In the genomic region with DNA sequence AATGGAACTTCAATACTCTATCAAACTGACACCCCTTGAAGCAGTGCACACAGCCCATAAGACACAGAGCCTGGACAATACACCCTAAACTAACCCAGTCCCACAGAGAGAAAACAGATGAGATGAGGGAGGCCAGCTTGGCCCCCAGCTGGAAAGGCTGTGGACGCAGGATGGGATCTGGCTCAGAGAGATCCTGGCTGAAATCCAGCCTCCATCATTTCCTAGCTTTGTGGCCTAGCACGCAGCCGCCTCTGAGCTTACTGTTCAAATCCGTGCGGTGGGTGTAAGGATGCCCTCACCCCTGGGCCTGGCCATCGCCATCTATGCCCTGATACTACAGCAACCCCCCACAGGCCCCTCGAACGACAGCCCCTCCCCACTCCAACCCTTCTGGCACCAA, we compare ENCODE assay signal across 14 cellular contexts. TPM values are rescaled to one million over a fixed set of nuclear protein-coding genes. Genes with fewer than 3 reads are reported as not detected.
A peak's percentile ranks its signal among the peaks of the same experiment; 100 is the strongest.
DNase-seq lines count a peak whose midpoint lies in the region; FAIRE-seq and TF ChIP-seq lines count a peak whose summit lies in the region.
"Had no signal": no experiment of that assay in that cellular context is flagged by ENCODE, and none has a peak within 500 bp of the region (broad histone marks: within the 10 kb centered on the region; RNA-seq: fewer than 3 reads in every experiment).

No MANE protein-coding gene starts in this region.

- no peaks in the 10 kb centered on the region for H3K36me3 ChIP-seq in kidney (ENCODE audit: control insufficient read depth in 1 of 2, insufficient read depth in 2 of 2, low read length in 2 of 2)
- no peaks in the 10 kb centered on the region for H3K36me3 ChIP-seq in smooth muscle cell (ENCODE audit: low read depth)
- no peaks in the 10 kb centered on the region for H3K36me3 ChIP-seq in A673 (ENCODE audit: insufficient read depth, low read length, poor library complexity, severe bottlenecking)
- H3K36me3 ChIP-seq: pancreas, thyroid gland had no signal

- no peak for FAIRE-seq in kidney (lab: Jason Lieb, UNC)
- FAIRE-seq: GM12891, islet of Langerhans, pancreas had no signal

- CTCF ChIA-PET in A673 (lab: Charles Lee), result no interaction called here

- DNase-seq in GM03348 (ENCODE audit: low spot score), result peak; percentile 64
- DNase-seq in cerebellar cortex (ENCODE audit: low spot score), result peak; percentile 88
- peak; percentile 61 for DNase-seq in kidney
- DNase-seq in smooth muscle cell (lab: John Stamatoyannopoulos, UW; ENCODE audit: unreplicated experiment), result no peak
- no peak for DNase-seq in stimulated activated CD8-positive, alpha-beta memory T cell treated with anti-CD3 and anti-CD28 coated beads, Interleukin-4, amount 100 ng/mL, for 48 hours
- DNase-seq in NCI-H2081 treated with DMSO at 0.1 percent for 48 hours (lab: John Stamatoyannopoulos, UW), result no peak
- no peak for DNase-seq in A673 (ENCODE audit: low spot score)
- no peak for DNase-seq in NCI-H1105 (lab: John Stamatoyannopoulos, UW)
- DNase-seq: activated CD4-positive, alpha-beta T cell treated with anti-CD3 and anti-CD28 coated beads, Interleukin-2, amount 50 U/mL, for 4 hours; pancreas; T-cell; thyroid gland had no signal

- POLR2A ChIA-PET in A673 (lab: Charles Lee; ENCODE audit: low non-redundant PET), result no interaction called here

- H3K4me2 ChIP-seq in smooth muscle cell, result no peak overlapping the region

- H3K27ac ChIP-seq in kidney (ENCODE audit: low read depth in 2 of 2, low read length in 2 of 2), result peak overlapping the region in 1 of 2 donors; percentile 2
- H3K27ac ChIP-seq in smooth muscle cell (ENCODE audit: low read depth), result peak overlapping the region; percentile 15
- no peak overlapping the region for H3K27ac ChIP-seq in A673 (ENCODE audit: low read depth, low read length, poor library complexity, severe bottlenecking)
- H3K27ac ChIP-seq: pancreas had no signal

- H3K79me2 ChIP-seq in smooth muscle cell (ENCODE audit: low read depth), result peaks cover 4% of the 10 kb centered on the region

- TF ChIP-seq CTCF in kidney (IDR thresholded peaks at IDR 0.05; ENCODE audit: borderline replicate concordance, extremely low read depth, insufficient read depth), result no peak
- no peak for TF ChIP-seq CTCF in smooth muscle cell (IDR thresholded peaks at IDR 0.05; ENCODE audit: borderline replicate concordance, insufficient read depth, poor library complexity, severe bottlenecking)
- no peak for TF ChIP-seq CTCF in A673 (conservative IDR thresholded peaks at IDR 0.05; ENCODE audit: low read depth, low read length)

- no peak overlapping the region for H2AFZ ChIP-seq in smooth muscle cell (ENCODE audit: low read depth)

- H3K9me3 ChIP-seq in kidney (ENCODE audit: control insufficient read depth in 1 of 2, low read length in 2 of 2) (no peaks in the 10 kb centered on the region), smooth muscle cell (replicated peaks; ENCODE audit: low read depth) (no peaks in the 10 kb centered on the region), A673 (ENCODE audit: low read depth, low read length, poor library complexity, severe bottlenecking) (no peaks in the 10 kb centered on the region)
- H3K9me3 ChIP-seq: pancreas, thyroid gland had no signal

- intact Hi-C loops in kidney (cut with DNase I) (no loop called here), A673 (cut with micrococcal nuclease; ENCODE audit: unreplicated experiment) (no loop called here)

- H3K9ac ChIP-seq in kidney (ENCODE audit: low read length in 2 of 2) (no peak overlapping the region), smooth muscle cell (ENCODE audit: low read depth) (no peak overlapping the region)

- peaks cover 61% of the 10 kb centered on the region for H4K20me1 ChIP-seq in smooth muscle cell (ENCODE audit: low read depth)

- H3K27me3 ChIP-seq in smooth muscle cell (ENCODE audit: low read depth) (no peaks in the 10 kb centered on the region), A673 (replicated peaks; ENCODE audit: insufficient read depth, low read depth, low read length, poor library complexity) (no peaks in the 10 kb centered on the region)
- H3K27me3 ChIP-seq: pancreas, thyroid gland had no signal

- H3K4me3 ChIP-seq in kidney (ENCODE audit: low read length in 2 of 2) (no peak overlapping the region), smooth muscle cell (no peak overlapping the region), A673 (ENCODE audit: low read depth, low read length, poor library complexity, severe bottlenecking) (no peak overlapping the region)
- H3K4me3 ChIP-seq: pancreas, thyroid gland had no signal

- WGBS in smooth muscle cell (ENCODE audit: low lambda C conversion rate), result 65% methylated on average over 8 of the region's 8 CpGs

- BruUV-seq in A673 (replicated peaks; lab: Mats Ljungman, UMichigan), result no TSS peak

- no peaks in the 10 kb centered on the region for H3F3A ChIP-seq in smooth muscle cell (ENCODE audit: low read depth)

- H3K4me1 ChIP-seq in kidney (ENCODE audit: control insufficient read depth in 1 of 2, insufficient read depth in 1 of 2, low read depth in 1 of 2, low read length in 2 of 2) (peaks cover 6 to 14% of the 10 kb centered on the region in 2 donors), smooth muscle cell (ENCODE audit: low read depth) (no peaks in the 10 kb centered on the region), A673 (ENCODE audit: insufficient read depth, low read length, poor library complexity, severe bottlenecking) (no peaks in the 10 kb centered on the region)
- H3K4me1 ChIP-seq: pancreas had no signal

RNA-seq across cellular contexts. Expression of a gene that starts 32.7 kb away (rescaled TPM):
- total RNA-seq in kidney, result 38.6 TPM
- polyA plus RNA-seq in kidney (ENCODE audit: insufficient read depth, low read depth, low replicate concordance), result 28.7 TPM
- total RNA-seq in smooth muscle cell, result 12.8 and 49.9 TPM in 2 replicates
- polyA plus RNA-seq in smooth muscle cell, result 46.9 and 56.4 TPM in 2 replicates
- total RNA-seq in A673 (2021), result 42.9 and 52.1 TPM in 2 replicates

RNA-seq across cellular contexts. Expression of a gene that starts 39.5 kb away (rescaled TPM):
- total RNA-seq in kidney (9.3 TPM), smooth muscle cell (17.8 and 20.7 TPM in 2 replicates), A673 (2021) (115 and 117 TPM in 2 replicates)
- polyA plus RNA-seq in kidney (ENCODE audit: insufficient read depth, low read depth, low replicate concordance) (12.1 TPM), smooth muscle cell (46.0 and 51.2 TPM in 2 replicates)

RNA-seq across cellular contexts. Expression of a gene that starts 39.6 kb away (rescaled TPM):
- total RNA-seq in kidney, result 25.6 TPM
- 25.6 TPM for polyA plus RNA-seq in kidney (ENCODE audit: insufficient read depth, low read depth, low replicate concordance)
- 13.0 and 17.1 TPM in 2 replicates for total RNA-seq in smooth muscle cell
- polyA plus RNA-seq in smooth muscle cell, result 30.8 and 34.8 TPM in 2 replicates
- total RNA-seq in A673 (2021), result 50.4 and 51.3 TPM in 2 replicates

RNA-seq across cellular contexts. Expression of a gene that starts 48.8 kb away (rescaled TPM):
- 45.2 TPM for total RNA-seq in kidney
- polyA plus RNA-seq in kidney (ENCODE audit: insufficient read depth, low read depth, low replicate concordance), result 33.2 TPM
- 25.0 and 60.7 TPM in 2 replicates for total RNA-seq in smooth muscle cell
- 33.4 and 38.4 TPM in 2 replicates for polyA plus RNA-seq in smooth muscle cell
- total RNA-seq in A673 (2021), result 46.7 and 54.3 TPM in 2 replicates

Comparison
In these comparisons a context has a peak if more than half of its experiments do, and no peak if none do; other contexts are left out.
1. DNase-seq: peak in GM03348 (single experiment), cerebellar cortex (single experiment) and kidney (single experiment); none in smooth muscle cell (single experiment), stimulated activated CD8-positive, alpha-beta memory T cell treated with anti-CD3 and anti-CD28 coated beads, Interleukin-4, amount 100 ng/mL, for 48 hours (single experiment), NCI-H2081 treated with DMSO at 0.1 percent for 48 hours (single experiment), A673 (single experiment) and NCI-H1105 (single experiment).